1 cellular context compared by ENCODE assay signal in the genomic region with DNA sequence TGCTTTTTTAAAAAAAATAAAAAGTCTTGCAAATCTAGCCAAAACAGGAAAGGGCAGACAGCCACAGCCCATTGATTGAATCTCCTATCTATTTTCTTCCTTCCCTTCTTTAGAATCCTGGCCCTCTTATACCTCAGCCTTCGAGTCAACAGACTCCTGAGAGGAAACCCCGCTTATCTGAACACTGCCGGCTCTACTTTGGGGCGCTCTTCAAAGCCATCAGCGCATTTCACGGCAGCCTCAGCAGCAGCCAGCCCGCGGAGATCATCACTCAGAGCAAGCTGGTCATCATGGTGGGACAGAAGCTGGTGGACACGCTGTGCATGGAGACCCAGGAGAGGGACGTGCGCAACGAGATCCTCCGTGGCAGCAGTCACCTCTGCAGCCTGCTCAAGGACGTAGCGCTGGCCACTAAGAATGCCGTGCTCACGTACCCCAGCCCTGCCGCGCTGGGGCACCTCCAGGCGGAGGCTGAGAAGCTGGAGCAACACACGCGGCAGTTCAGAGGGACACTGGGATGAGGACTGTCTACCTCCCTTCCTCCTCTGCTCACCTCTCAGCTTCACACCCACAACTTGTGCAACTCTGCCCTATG.
TF ChIP-seq lines count a peak whose summit lies in the region.

No MANE protein-coding gene starts in this region.

TF ChIP-seq in H1, 55 proteins besides CTCF, POLR2A, EP300 and RAD21:
- no peak for TF ChIP-seq NANOG (IDR thresholded peaks at IDR 0.05; ENCODE audit: insufficient read depth, low read depth, low read length, poor library complexity, severe bottlenecking)
